Comparison of ENCODE assay signal across 11 cellular contexts in the genomic region with DNA sequence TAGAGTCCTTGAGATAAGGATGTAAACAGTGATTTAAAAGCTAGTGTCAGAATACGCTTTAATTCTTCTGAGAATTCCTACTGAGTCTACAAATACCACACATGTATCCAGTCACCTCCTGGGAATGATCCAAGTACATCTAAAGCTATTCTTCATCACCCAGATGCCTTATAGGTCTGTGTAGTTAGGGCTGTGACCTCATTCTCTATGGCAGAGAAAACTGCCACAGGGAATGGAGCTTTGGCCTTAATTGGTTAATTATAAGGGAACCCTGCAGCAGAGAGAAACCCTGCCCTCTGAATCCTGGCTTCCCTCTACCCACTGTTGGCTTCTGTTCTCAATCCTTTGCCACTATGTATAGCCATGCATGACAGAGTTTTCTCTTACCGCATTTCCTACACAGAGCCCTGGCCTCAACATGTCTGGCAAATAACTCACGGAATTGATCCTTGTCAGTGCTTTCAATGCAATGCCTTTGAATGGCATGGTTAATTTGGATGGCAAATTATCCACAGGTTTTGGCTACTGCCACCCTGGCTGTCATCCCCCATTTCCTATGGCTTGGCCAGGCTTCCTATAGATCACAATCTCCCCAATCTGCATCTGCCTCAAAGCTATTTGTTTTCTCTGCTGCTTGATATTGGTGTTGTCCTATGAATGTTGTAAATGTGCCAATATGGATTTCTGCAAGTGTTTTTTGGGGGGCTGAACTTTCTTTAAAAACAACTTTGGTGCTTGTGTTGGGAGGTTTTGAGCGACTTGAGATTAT. TPM values are rescaled to one million over a fixed set of nuclear protein-coding genes. Genes with fewer than 3 reads are reported as not detected.
DNase-seq lines count a peak whose midpoint lies in the region; ATAC-seq, FAIRE-seq and TF ChIP-seq lines count a peak whose summit lies in the region.
"Had no signal": no experiment of that assay in that cellular context is flagged by ENCODE, and none has a peak within 500 bp of the region (broad histone marks: within the 10 kb centered on the region; RNA-seq: fewer than 3 reads in every experiment).

No MANE protein-coding gene starts in this region.

- no peak for FAIRE-seq in bronchial epithelial cell (lab: Jason Lieb, UNC)

- H3K4me1 ChIP-seq in muscle layer of duodenum (ENCODE audit: control insufficient read depth in 1 of 2, insufficient read depth in 2 of 2, low read length in 2 of 2) (peaks cover 16 to 24% of the 10 kb centered on the region in 2 donors), HAP-1 (peaks cover 14% of the 10 kb centered on the region)

- no peaks in the 10 kb centered on the region for H3K36me3 Mint-ChIP-seq in natural killer cell treated with Interleukin-12 subunit alpha and Interleukin-12 subunit beta and Interleukin-15 and Interleukin-18, amount 100 ng/mL, for 72 hours

- no peak for ATAC-seq in natural killer cell treated with Interleukin-12 subunit alpha and Interleukin-12 subunit beta and Interleukin-15 and Interleukin-18, amount 100 ng/mL, for 72 hours
- no peak for ATAC-seq in HG03045 (IDR thresholded peaks at IDR 0.05; ENCODE audit: unreplicated experiment)

- H3K9me3 ChIP-seq in MG63 (no peaks in the 10 kb centered on the region), muscle layer of duodenum (ENCODE audit: control insufficient read depth in 1 of 2, low read length in 2 of 2) (no peaks in the 10 kb centered on the region), HAP-1 (no peaks in the 10 kb centered on the region)

- peaks cover 0 to 11% of the 10 kb centered on the region in 2 donors for H3K27me3 Mint-ChIP-seq in natural killer cell treated with Interleukin-12 subunit alpha and Interleukin-12 subunit beta and Interleukin-15 and Interleukin-18, amount 100 ng/mL, for 72 hours
- H3K27me3 Mint-ChIP-seq: central memory CD8-positive, alpha-beta T cell had no signal

- peaks cover 30 to 34% of the 10 kb centered on the region in 2 donors for H3K4me1 Mint-ChIP-seq in natural killer cell treated with Interleukin-12 subunit alpha and Interleukin-12 subunit beta and Interleukin-15 and Interleukin-18, amount 100 ng/mL, for 72 hours (ENCODE audit: low read depth in 2 of 2)

- no peak overlapping the region for H3K4me3 ChIP-seq in MG63
- no peak overlapping the region for H3K4me3 ChIP-seq in bronchial epithelial cell (ENCODE audit: low read depth, low read length)
- no peak overlapping the region for H3K4me3 ChIP-seq in muscle layer of duodenum (ENCODE audit: low read depth in 1 of 2, low read length in 2 of 2)
- H3K4me3 ChIP-seq in HAP-1, result no peak overlapping the region
- H3K4me3 ChIP-seq: lung had no signal

- H3K27ac Mint-ChIP-seq in natural killer cell treated with Interleukin-12 subunit alpha and Interleukin-12 subunit beta and Interleukin-15 and Interleukin-18, amount 100 ng/mL, for 72 hours, result no peak overlapping the region

- peak overlapping the region; percentile 68 for H3K27ac ChIP-seq in muscle layer of duodenum (ENCODE audit: low read length)
- H3K27ac ChIP-seq: WERI-Rb-1 had no signal

- H3K36me3 ChIP-seq in MG63 (no peaks in the 10 kb centered on the region), bronchial epithelial cell (ENCODE audit: control insufficient read depth, insufficient read depth, low read length) (no peaks in the 10 kb centered on the region), muscle layer of duodenum (ENCODE audit: control insufficient read depth in 1 of 2, insufficient read depth in 2 of 2, low read length in 2 of 2) (peaks cover 0 to 17% of the 10 kb centered on the region in 2 donors), HAP-1 (replicated peaks) (no peaks in the 10 kb centered on the region; the same call in 1 of the 2 replicates)

- peak; percentile 73 for DNase-seq in AG08396 (ENCODE audit: low spot score)
- peak; percentile 59 for DNase-seq in MG63
- peak; percentile 87 for DNase-seq in bronchial epithelial cell (ENCODE audit: low read depth)
- DNase-seq in natural killer cell treated with Interleukin-12 subunit alpha and Interleukin-12 subunit beta and Interleukin-15 and Interleukin-18, amount 100 ng/mL, for 72 hours (ENCODE audit: low spot score), result no peak
- DNase-seq in HAP-1 (ENCODE audit: low spot score in 2 of 2), result no peak
- no peak for DNase-seq in GM10266 (ENCODE audit: extremely low spot score)
- DNase-seq: WERI-Rb-1 had no signal

- in situ Hi-C loops in HAP-1 (cut with MboI; ENCODE audit: low sequenced_read_pairs), result no loop called here

- H3K9me3 Mint-ChIP-seq in natural killer cell treated with Interleukin-12 subunit alpha and Interleukin-12 subunit beta and Interleukin-15 and Interleukin-18, amount 100 ng/mL, for 72 hours, result no peaks in the 10 kb centered on the region
- H3K9me3 Mint-ChIP-seq: central memory CD8-positive, alpha-beta T cell had no signal

- H3K27me3 ChIP-seq in MG63, result no peaks in the 10 kb centered on the region
- no peaks in the 10 kb centered on the region for H3K27me3 ChIP-seq in bronchial epithelial cell (ENCODE audit: control insufficient read depth, insufficient read depth, low read length)
- no peaks in the 10 kb centered on the region for H3K27me3 ChIP-seq in muscle layer of duodenum (ENCODE audit: low read depth, low read length)
- no peaks in the 10 kb centered on the region for H3K27me3 ChIP-seq in HAP-1 (ENCODE audit: low read depth)

- no peak for TF ChIP-seq CTCF in bronchial epithelial cell (IDR thresholded peaks at IDR 0.05; ENCODE audit: insufficient read depth, low read length, severe bottlenecking)
- no peak for TF ChIP-seq CTCF in GM10266 (IDR thresholded peaks at IDR 0.05; ENCODE audit: control insufficient read depth, insufficient read depth, low read depth, missing control alignments)

- H3K4me3 Mint-ChIP-seq in natural killer cell treated with Interleukin-12 subunit alpha and Interleukin-12 subunit beta and Interleukin-15 and Interleukin-18, amount 100 ng/mL, for 72 hours, result no peak overlapping the region
- H3K4me3 Mint-ChIP-seq: central memory CD8-positive, alpha-beta T cell had no signal

RNA-seq across cellular contexts. Expression of gene DIXDC1, which starts 2.9 kb away (rescaled TPM):
- 5.2 and 7.0 TPM in 2 replicates for total RNA-seq in MG63 (2014; rRNA removed; shearing (Covaris generic); ENCODE audit: low replicate concordance)
- total RNA-seq in bronchial epithelial cell, result 9.5 and 10.8 TPM in 2 replicates
- total RNA-seq in natural killer cell treated with Interleukin-12 subunit alpha and Interleukin-12 subunit beta and Interleukin-15 and Interleukin-18, amount 100 ng/mL, for 72 hours, result 1 to 10 TPM in 1 of 2 donors, under 1 TPM in 1; 0.45 to 7.3 TPM

RNA-seq across cellular contexts. Expression of gene C11orf52, which starts 21.3 kb away (rescaled TPM):
- total RNA-seq in MG63 (2014; rRNA removed; shearing (Covaris generic); ENCODE audit: low replicate concordance), result not detected in 2 replicates
- total RNA-seq in bronchial epithelial cell, result 0.26 and 2.3 TPM in 2 replicates
- not detected for total RNA-seq in natural killer cell treated with Interleukin-12 subunit alpha and Interleukin-12 subunit beta and Interleukin-15 and Interleukin-18, amount 100 ng/mL, for 72 hours

RNA-seq across cellular contexts. Expression of gene HSPB2, which starts 27.5 kb away (rescaled TPM):
- 3.8 TPM in 1 of 2 replicates, not detected in the other for total RNA-seq in MG63 (2014; rRNA removed; shearing (Covaris generic); ENCODE audit: low replicate concordance)
- total RNA-seq in bronchial epithelial cell, result not detected in 2 replicates
- not detected for total RNA-seq in natural killer cell treated with Interleukin-12 subunit alpha and Interleukin-12 subunit beta and Interleukin-15 and Interleukin-18, amount 100 ng/mL, for 72 hours

RNA-seq across cellular contexts. Expression of gene CRYAB, which starts 28.4 kb away (rescaled TPM):
- 0.67 and 15.7 TPM in 2 replicates for total RNA-seq in MG63 (2014; rRNA removed; shearing (Covaris generic); ENCODE audit: low replicate concordance)
- 1.2 TPM in 1 of 2 replicates, not detected in the other for total RNA-seq in bronchial epithelial cell
- not detected for total RNA-seq in natural killer cell treated with Interleukin-12 subunit alpha and Interleukin-12 subunit beta and Interleukin-15 and Interleukin-18, amount 100 ng/mL, for 72 hours

Comparison
In these comparisons a context has a peak if more than half of its experiments do, and no peak if none do; other contexts are left out.
1. DNase-seq: peak in AG08396 (single experiment), MG63 (single experiment) and bronchial epithelial cell (single experiment); none in natural killer cell treated with Interleukin-12 subunit alpha and Interleukin-12 subunit beta and Interleukin-15 and Interleukin-18, amount 100 ng/mL, for 72 hours (single experiment), HAP-1 (0 of 2) and GM10266 (single experiment).